Comparison of ENCODE assay signal across 22 cellular contexts in genomic region chr1:5909576-5910275, GRCh38.
"Had no signal": no experiment of that assay in that cellular context is flagged by ENCODE, and none has a peak within 500 bp of the region (broad histone marks: within the 10 kb centered on the region; RNA-seq: fewer than 3 reads in every experiment).

No MANE protein-coding gene starts in this region.

- H3K27me3 Mint-ChIP-seq: activated B cell treated with CpG ODN at 0.5 μM for 24 hours; effector memory CD8-positive, alpha-beta T cell; naive thymus-derived CD8-positive, alpha-beta T cell had no signal

- H3K4me1 ChIP-seq: adrenal gland, breast epithelium, lower lobe of right lung, sigmoid colon, thyroid gland, vagina had no signal

- DNase-seq: activated B cell treated with CpG ODN at 0.5 μM for 24 hours; activated CD4-positive, alpha-beta T cell treated with anti-CD3 and anti-CD28 coated beads for 4 hours; activated CD8-positive, alpha-beta memory T cell treated with anti-CD3 and anti-CD28 coated beads, Interleukin-2, amount 50 U/mL, for 4 hours; activated CD8-positive, alpha-beta T cell treated with anti-CD3 and anti-CD28 coated beads, Interleukin-2, amount 10 ng/mL, durations not matched to agents 7 days and 5 days; activated effector memory CD4-positive, alpha-beta T cell treated with anti-CD3 and anti-CD28 coated beads, Interleukin-2, amount 50 U/mL, for 16 hours; activated T-cell treated with anti-CD3 and anti-CD28 coated beads, Interleukin-2, amount 50 U/mL, for 48 hours; dermis blood vessel endothelial cell; effector memory CD8-positive, alpha-beta T cell; hippocampal formation; left cardiac atrium; sigmoid colon; stimulated activated CD8-positive, alpha-beta memory T cell treated with anti-CD3 and anti-CD28 coated beads, Interleukin-4, amount 100 ng/mL, for 48 hours; stimulated activated naive CD4-positive, alpha-beta T cell treated with Interleukin-2 at 50 U/mL for 16 hours; thyroid gland had no signal

- H3K4me1 Mint-ChIP-seq: activated B cell treated with CpG ODN at 0.5 μM for 24 hours; naive thymus-derived CD8-positive, alpha-beta T cell had no signal

- H3K9me3 ChIP-seq: adrenal gland, breast epithelium, lower lobe of right lung, neutrophil, sigmoid colon, thyroid gland, vagina had no signal

- H3K27ac ChIP-seq: adrenal gland, breast epithelium, lower lobe of right lung, neutrophil, sigmoid colon, thyroid gland, vagina had no signal

- ATAC-seq: activated CD8-positive, alpha-beta T cell treated with anti-CD3 and anti-CD28 coated beads, Interleukin-2, amount 10 ng/mL, durations not matched to agents 7 days and 5 days; activated naive CD4-positive, alpha-beta T cell treated with anti-CD3 and anti-CD28 coated beads, Interleukin-2, amount 50 U/mL, for 72 hours; effector memory CD8-positive, alpha-beta T cell; left cardiac atrium; lower lobe of right lung; naive thymus-derived CD8-positive, alpha-beta T cell had no signal

- H3K36me3 Mint-ChIP-seq: activated naive CD4-positive, alpha-beta T cell treated with anti-CD3 and anti-CD28 coated beads, Interleukin-2, amount 50 U/mL, for 72 hours had no signal

- H3K27ac Mint-ChIP-seq: activated B cell treated with CpG ODN at 0.5 μM for 24 hours; activated CD8-positive, alpha-beta T cell treated with anti-CD3 and anti-CD28 coated beads, Interleukin-2, amount 10 ng/mL, durations not matched to agents 7 days and 5 days; effector memory CD8-positive, alpha-beta T cell; T-helper 2 cell treated with Interferon-gamma antibody and Interleukin-4, amounts not matched to agents 5 μg/mL and 100 μg/mL, for 36 hours had no signal

- H3K4me3 Mint-ChIP-seq: activated B cell treated with CpG ODN at 0.5 μM for 24 hours; activated CD8-positive, alpha-beta T cell treated with anti-CD3 and anti-CD28 coated beads, Interleukin-2, amount 10 ng/mL, durations not matched to agents 7 days and 5 days; effector memory CD8-positive, alpha-beta T cell; naive thymus-derived CD8-positive, alpha-beta T cell; T-helper 2 cell treated with Interferon-gamma antibody and Interleukin-4, amounts not matched to agents 5 μg/mL and 100 μg/mL, for 36 hours had no signal

- H3K36me3 ChIP-seq: breast epithelium had no signal

- H3K9me3 Mint-ChIP-seq: activated B cell treated with CpG ODN at 0.5 μM for 24 hours; activated naive CD4-positive, alpha-beta T cell treated with anti-CD3 and anti-CD28 coated beads, Interleukin-2, amount 50 U/mL, for 72 hours; effector memory CD8-positive, alpha-beta T cell; naive thymus-derived CD8-positive, alpha-beta T cell; T-helper 2 cell treated with Interferon-gamma antibody and Interleukin-4, amounts not matched to agents 5 μg/mL and 100 μg/mL, for 36 hours had no signal

- H3K4me3 ChIP-seq: adrenal gland, breast epithelium, lower lobe of right lung, sigmoid colon, thyroid gland, vagina had no signal

- H3K27me3 ChIP-seq: adrenal gland, breast epithelium, neutrophil, sigmoid colon, thyroid gland, vagina had no signal
